Comparison of ENCODE assay signal across 15 cellular contexts in genomic region chr2:218618102-218618860, GRCh38. TPM values are rescaled to one million over a fixed set of nuclear protein-coding genes. Genes with fewer than 3 reads are reported as not detected.
DNase-seq lines count a peak whose midpoint lies in the region; ATAC-seq, FAIRE-seq and TF ChIP-seq lines count a peak whose summit lies in the region.
"Had no signal": no experiment of that assay in that cellular context is flagged by ENCODE, and none has a peak within 500 bp of the region (broad histone marks: within the 10 kb centered on the region; RNA-seq: fewer than 3 reads in every experiment).

No MANE protein-coding gene starts in this region.

- no peak for FAIRE-seq in GM12878 (lab: Jason Lieb, UNC)

- H3K36me3 ChIP-seq in GM12878 (ENCODE audit: control insufficient read depth in 2 of 2, insufficient read depth in 2 of 2, low read length in 1 of 2) (no peaks in the 10 kb centered on the region), psoas muscle (ENCODE audit: insufficient read depth in 1 of 2, low read depth in 1 of 2) (peaks cover 2 to 64% of the 10 kb centered on the region in 2 donors)
- H3K36me3 ChIP-seq: cardiac muscle cell had no signal

- TF ChIP-seq RAD21 in GM12878 (IDR thresholded peaks at IDR 0.05; ENCODE audit: insufficient read depth, low read depth, low read length) = peak; percentile 21; the same call in 1 of the 2 replicates

- H3K9me3 ChIP-seq in GM12878 (replicated peaks; ENCODE audit: control insufficient read depth, insufficient read depth, low read length) (no peaks in the 10 kb centered on the region), psoas muscle (no peaks in the 10 kb centered on the region)

- no TSS peak for BruUV-seq in GM12878 (replicated peaks; lab: Mats Ljungman, UMichigan)

- POLR2A ChIA-PET in GM12878 (lab: Charles Lee) = interaction anchor here (0.5 kb wide), 1 partner anchor 38 kb away, joined by 3 read pairs; no protein-coding TSS in a partner anchor

- H3K27me3 ChIP-seq in GM12878 (replicated peaks in 1 of 2; ENCODE audit: control insufficient read depth in 2 of 2, insufficient read depth in 2 of 2, low read length in 1 of 2) (no peaks in the 10 kb centered on the region), psoas muscle (ENCODE audit: insufficient read depth in 3 of 3, low read length in 2 of 3) (no peaks in the 10 kb centered on the region)
- H3K27me3 ChIP-seq: cardiac muscle cell had no signal

- peak in 2 of 3 experiments; percentile 21 to 31; a peak in 2 of 6 replicates for TF ChIP-seq CTCF in GM12878 (IDR thresholded peaks at IDR 0.05 in 2 of 3, conservative IDR thresholded peaks at IDR 0.05 in 1 of 3; ENCODE audit: control insufficient read depth in 2 of 3, extremely low read depth in 1 of 3, insufficient read depth in 1 of 3, low read depth in 3 of 3, low read length in 3 of 3)
- no peak for TF ChIP-seq CTCF in psoas muscle (IDR thresholded peaks at IDR 0.05)

- no peak overlapping the region for H2AFZ ChIP-seq in GM12878 (ENCODE audit: control insufficient read depth, low read depth, low read length)

- no peak overlapping the region for H3K4me3 ChIP-seq in GM12878
- H3K4me3 ChIP-seq in psoas muscle = no peak overlapping the region
- H3K4me3 ChIP-seq: cardiac muscle cell had no signal

- no peak overlapping the region for H3K9ac ChIP-seq in GM12878 (ENCODE audit: control insufficient read depth, insufficient read depth, low read length)

- H3K27ac ChIP-seq in GM12878 (ENCODE audit: control insufficient read depth, insufficient read depth) = no peak overlapping the region
- H3K27ac ChIP-seq in psoas muscle = peak overlapping the region; percentile 50
- H3K27ac ChIP-seq: cardiac muscle cell had no signal

- RAD21 ChIA-PET in GM12878 (lab: Charles Lee; ENCODE audit: unreplicated experiment) = no interaction called here

- no peak for TF ChIP-seq EP300 in GM12878 (IDR thresholded peaks at IDR 0.05; ENCODE audit: borderline replicate concordance in 1 of 2, control insufficient read depth in 1 of 2, low read depth in 2 of 2, low read length in 2 of 2)

- TF ChIP-seq POLR2A in GM12878 (IDR thresholded peaks at IDR 0.05; ENCODE audit: low read depth, low read length) = no peak

- no peak overlapping the region for H3K4me2 ChIP-seq in GM12878 (ENCODE audit: control insufficient read depth, insufficient read depth)

- SMC1A ChIA-PET in GM12878 (lab: Charles Lee; ENCODE audit: uncharacterized antibody, unreplicated experiment) = no interaction called here

- H3K4me1 ChIP-seq in GM12878 (ENCODE audit: control insufficient read depth, insufficient read depth, low read length) (no peaks in the 10 kb centered on the region), psoas muscle (peaks cover 26% of the 10 kb centered on the region)

- intact Hi-C loops in GM12878 (cut with micrococcal nuclease; ENCODE audit: unreplicated experiment) (no loop called here), psoas muscle (cut with DNase I) (no loop called here)

- WGBS in GM12878 (ENCODE audit: insufficient coverage, insufficient replicate concordance, low lambda C conversion rate, missing lambda C conversion rate) = 76% methylated on average over 9 of the region's 9 CpGs
- 59 to 78% (median 62%) methylated on average over 9 of the region's 9 CpGs for WGBS in psoas muscle, 3 donors

- DNase-seq in NCI-H2171 treated with DMSO at 0.1 percent for 48 hours (lab: John Stamatoyannopoulos, UW) = peak; percentile 31
- DNase-seq in NCI-H2171 (lab: John Stamatoyannopoulos, UW) = no peak
- peak; percentile 41 for DNase-seq in M059J (ENCODE audit: low read depth)
- DNase-seq in GM12878 (ENCODE audit: low read depth, low spot score) = no peak
- no peak for DNase-seq in psoas muscle
- no peak for DNase-seq in mesenteric fat pad (ENCODE audit: low spot score)
- DNase-seq: activated CD8-positive, alpha-beta T cell treated with anti-CD3 and anti-CD28 coated beads for 36 hours; activated naive CD4-positive, alpha-beta T cell; HCEC 1CT; NCI-H1436 treated with DMSO at 0.1 percent for 48 hours; stimulated activated CD4-positive, alpha-beta T cell treated with anti-CD3 and anti-CD28 coated beads, Interleukin-12 subunit alpha, Interleukin-12 subunit beta, amount 100 ng/mL, for 4 hours; T-helper 2 cell had no signal

- in situ Hi-C loops in GM12878 (cut with MboI) = no loop called here

- H4K20me1 ChIP-seq in GM12878 (ENCODE audit: control insufficient read depth, insufficient read depth) = no peaks in the 10 kb centered on the region

- no peaks in the 10 kb centered on the region for H3K79me2 ChIP-seq in GM12878 (ENCODE audit: control insufficient read depth, insufficient read depth, low read length)

- ATAC-seq in GM12878 (no peak), psoas muscle (peak; percentile 45 to 73 (median 61)), GM18868 (IDR thresholded peaks at IDR 0.05; ENCODE audit: unreplicated experiment) (no peak), GM19452 (IDR thresholded peaks at IDR 0.05; ENCODE audit: unreplicated experiment) (no peak)
- ATAC-seq: activated CD8-positive, alpha-beta T cell treated with anti-CD3 and anti-CD28 coated beads for 36 hours had no signal

- CTCF ChIA-PET in GM12878 (lab: Yijun Ruan, JAX) = no interaction called here

RNA-seq across cellular contexts. Expression of gene PLCD4, which starts 10.6 kb away (rescaled TPM):
- total RNA-seq in M059J (2014; rRNA removed; shearing (Covaris generic)) = 0.34 and 0.39 TPM in 2 replicates
- 0.23 and 0.49 TPM in 2 replicates for total RNA-seq in GM12878 (2013; cell fraction: nucleolus; rRNA removed)
- total RNA-seq in GM12878 (2014; rRNA removed) = under 0.01 TPM in 1 of 2 replicates, not detected in the other
- 0.05 TPM in 1 of 2 replicates, not detected in the other for total RNA-seq in GM12878 (2014; rRNA removed; fragmentation: Illumina TruSeq; extraction: Trizol)
- 0.28 TPM in 1 of 2 replicates, not detected in the other for total RNA-seq in GM12878 (2021)
- 0.43 TPM for polyA plus RNA-seq in GM12878 (2011; ENCODE audit: low read depth)
- polyA plus RNA-seq in GM12878 (2011; rRNA removed) = 0.07 and 0.09 TPM in 2 replicates
- polyA plus RNA-seq in GM12878 (2011; cell fraction: cytosol; rRNA removed) = 0.03 TPM in 1 of 2 replicates, not detected in the other
- polyA plus RNA-seq in GM12878 (2011; cell fraction: nucleus; rRNA removed) = 0.16 and 0.26 TPM in 2 replicates
- 0.53 and 1.0 TPM in 2 replicates for polyA plus RNA-seq in GM12878 (2012)
- polyA plus RNA-seq in GM12878 (2014; fragmentation: Illumina TruSeq; extraction: Trizol) = 0.03 and 0.11 TPM in 2 replicates
- under 1 TPM; 0.18 to 0.27 TPM for polyA plus RNA-seq in GM12878 (2014; fragmentation: Nextera tagmentation; extraction: Ambion mirVana)
- polyA plus RNA-seq in GM12878 (2014; rRNA removed) = 0.10 TPM in 1 of 2 replicates, not detected in the other
- polyA plus RNA-seq in GM12878 (2016; fragmentation: Nextera tagmentation; extraction: Ambion mirVana) = 1 to 10 TPM in 1 of 2 experiments, under 1 TPM in 1; 0.99 to 1.5 TPM
- 0.07 TPM in 1 of 2 replicates, not detected in the other for polyA minus RNA-seq in GM12878 (2011; rRNA and poly(A)+ RNA removed)
- polyA minus RNA-seq in GM12878 (2011; cell fraction: cytosol; rRNA and poly(A)+ RNA removed) = not detected in 2 replicates
- not detected in 2 replicates for polyA minus RNA-seq in GM12878 (2011; cell fraction: nucleus; rRNA and poly(A)+ RNA removed)
- 10 to 100 TPM; 20.3 to 85.2 (median 43.0) TPM for total RNA-seq in psoas muscle
- polyA plus RNA-seq in psoas muscle = 10 to 100 TPM in 2 of 3 donors, 1 to 10 TPM in 1; 1.4 to 39.7 (median 15.9) TPM
- total RNA-seq in mesenteric fat pad = 1.0 TPM

RNA-seq across cellular contexts. Expression of gene ZNF142, which starts 41.1 kb away (rescaled TPM):
- total RNA-seq in M059J (2014; rRNA removed; shearing (Covaris generic)) = 7.4 and 14.8 TPM in 2 replicates
- 57.7 and 64.0 TPM in 2 replicates for total RNA-seq in GM12878 (2013; cell fraction: nucleolus; rRNA removed)
- total RNA-seq in GM12878 (2014; rRNA removed) (16.6 and 21.7 TPM in 2 replicates), GM12878 (2014; rRNA removed; fragmentation: Illumina TruSeq; extraction: Trizol) (8.5 and 10.0 TPM in 2 replicates), GM12878 (2021) (33.8 and 40.9 TPM in 2 replicates), psoas muscle (10 to 100 TPM; 12.0 to 33.5 (median 30.1) TPM), mesenteric fat pad (21.3 TPM)
- polyA plus RNA-seq in GM12878 (2011; ENCODE audit: low read depth) = 6.3 TPM
- polyA plus RNA-seq in GM12878 (2011; rRNA removed) (2.1 and 4.5 TPM in 2 replicates), GM12878 (2014; fragmentation: Illumina TruSeq; extraction: Trizol) (7.2 and 16.3 TPM in 2 replicates), GM12878 (2014; fragmentation: Nextera tagmentation; extraction: Ambion mirVana) (1 to 10 TPM; 1.3 to 2.4 TPM), GM12878 (2014; rRNA removed) (13.8 and 17.1 TPM in 2 replicates), GM12878 (2016; fragmentation: Nextera tagmentation; extraction: Ambion mirVana) (10 to 100 TPM; 19.9 to 21.1 TPM), psoas muscle (10 to 100 TPM in 1 of 3 donors, 1 to 10 TPM in 2; 1.8 to 21.9 (median 6.9) TPM)
- 9.5 and 10.3 TPM in 2 replicates for polyA plus RNA-seq in GM12878 (2011; cell fraction: cytosol; rRNA removed)
- 30.5 and 38.8 TPM in 2 replicates for polyA plus RNA-seq in GM12878 (2011; cell fraction: nucleus; rRNA removed)
- polyA plus RNA-seq in GM12878 (2012) = 7.9 and 13.6 TPM in 2 replicates
- 13.3 and 27.1 TPM in 2 replicates for polyA minus RNA-seq in GM12878 (2011; rRNA and poly(A)+ RNA removed)
- 7.2 and 12.3 TPM in 2 replicates for polyA minus RNA-seq in GM12878 (2011; cell fraction: cytosol; rRNA and poly(A)+ RNA removed)
- 29.1 and 60.8 TPM in 2 replicates for polyA minus RNA-seq in GM12878 (2011; cell fraction: nucleus; rRNA and poly(A)+ RNA removed)

RNA-seq across cellular contexts. Expression of gene BCS1L, which starts 41.2 kb away (rescaled TPM):
- 11.6 and 20.4 TPM in 2 replicates for total RNA-seq in M059J (2014; rRNA removed; shearing (Covaris generic))
- total RNA-seq in GM12878 (2013; cell fraction: nucleolus; rRNA removed) = 34.9 and 40.0 TPM in 2 replicates
- 35.1 and 53.7 TPM in 2 replicates for total RNA-seq in GM12878 (2014; rRNA removed)
- 33.2 and 40.4 TPM in 2 replicates for total RNA-seq in GM12878 (2014; rRNA removed; fragmentation: Illumina TruSeq; extraction: Trizol)
- 49.0 and 55.8 TPM in 2 replicates for total RNA-seq in GM12878 (2021)
- polyA plus RNA-seq in GM12878 (2011; ENCODE audit: low read depth) = 20.8 TPM
- 42.2 and 61.3 TPM in 2 replicates for polyA plus RNA-seq in GM12878 (2011; rRNA removed)
- 80.7 and 102 TPM in 2 replicates for polyA plus RNA-seq in GM12878 (2011; cell fraction: cytosol; rRNA removed)
- polyA plus RNA-seq in GM12878 (2011; cell fraction: nucleus; rRNA removed) = 275 and 365 TPM in 2 replicates
- 32.1 and 35.5 TPM in 2 replicates for polyA plus RNA-seq in GM12878 (2012)
- polyA plus RNA-seq in GM12878 (2014; fragmentation: Illumina TruSeq; extraction: Trizol) = 28.9 and 46.1 TPM in 2 replicates
- 10 to 100 TPM; 77.1 to 77.8 TPM for polyA plus RNA-seq in GM12878 (2014; fragmentation: Nextera tagmentation; extraction: Ambion mirVana)
- 69.2 and 76.5 TPM in 2 replicates for polyA plus RNA-seq in GM12878 (2014; rRNA removed)
- polyA plus RNA-seq in GM12878 (2016; fragmentation: Nextera tagmentation; extraction: Ambion mirVana) = 100 to 1,000 TPM in 1 of 2 experiments, 10 to 100 TPM in 1; 92.5 to 114 TPM
- 32.8 and 51.2 TPM in 2 replicates for polyA minus RNA-seq in GM12878 (2011; rRNA and poly(A)+ RNA removed)
- polyA minus RNA-seq in GM12878 (2011; cell fraction: cytosol; rRNA and poly(A)+ RNA removed) = 13.6 and 17.5 TPM in 2 replicates
- 22.2 and 36.5 TPM in 2 replicates for polyA minus RNA-seq in GM12878 (2011; cell fraction: nucleus; rRNA and poly(A)+ RNA removed)
- 10 to 100 TPM; 24.3 to 40.5 (median 26.8) TPM for total RNA-seq in psoas muscle
- 10 to 100 TPM; 13.1 to 50.1 (median 31.4) TPM for polyA plus RNA-seq in psoas muscle
- total RNA-seq in mesenteric fat pad = 20.9 TPM

RNA-seq across cellular contexts. Expression of gene CNOT9, which starts 49.6 kb away (rescaled TPM):
- total RNA-seq in M059J (2014; rRNA removed; shearing (Covaris generic)) = 131 and 138 TPM in 2 replicates
- 114 TPM in 2 replicates for total RNA-seq in GM12878 (2013; cell fraction: nucleolus; rRNA removed)
- total RNA-seq in GM12878 (2014; rRNA removed) (105 and 115 TPM in 2 replicates), GM12878 (2014; rRNA removed; fragmentation: Illumina TruSeq; extraction: Trizol) (82.1 and 83.8 TPM in 2 replicates), GM12878 (2021) (95.3 and 105 TPM in 2 replicates), psoas muscle (10 to 100 TPM; 15.9 to 22.9 (median 17.2) TPM), mesenteric fat pad (36.2 TPM)
- 34.7 TPM for polyA plus RNA-seq in GM12878 (2011; ENCODE audit: low read depth)
- polyA plus RNA-seq in GM12878 (2011; rRNA removed) (172 and 197 TPM in 2 replicates), GM12878 (2014; fragmentation: Illumina TruSeq; extraction: Trizol) (94.1 and 94.3 TPM in 2 replicates), GM12878 (2014; fragmentation: Nextera tagmentation; extraction: Ambion mirVana) (10 to 100 TPM; 51.0 to 58.5 TPM), GM12878 (2014; rRNA removed) (74.9 and 87.2 TPM in 2 replicates), GM12878 (2016; fragmentation: Nextera tagmentation; extraction: Ambion mirVana) (100 to 1,000 TPM; 102 to 114 TPM), psoas muscle (10 to 100 TPM; 12.3 to 20.6 (median 20.1) TPM)
- 109 and 117 TPM in 2 replicates for polyA plus RNA-seq in GM12878 (2011; cell fraction: cytosol; rRNA removed)
- polyA plus RNA-seq in GM12878 (2011; cell fraction: nucleus; rRNA removed) = 98.3 and 129 TPM in 2 replicates
- polyA plus RNA-seq in GM12878 (2012) = 46.1 and 47.4 TPM in 2 replicates
- polyA minus RNA-seq in GM12878 (2011; rRNA and poly(A)+ RNA removed) = 186 and 220 TPM in 2 replicates
- 70.7 and 75.2 TPM in 2 replicates for polyA minus RNA-seq in GM12878 (2011; cell fraction: cytosol; rRNA and poly(A)+ RNA removed)
- polyA minus RNA-seq in GM12878 (2011; cell fraction: nucleus; rRNA and poly(A)+ RNA removed) = 41.7 and 60.6 TPM in 2 replicates

RNA-seq across cellular contexts. Expression of gene USP37, which starts 50.1 kb away (rescaled TPM):
- total RNA-seq in M059J (2014; rRNA removed; shearing (Covaris generic)) = 15.9 and 30.9 TPM in 2 replicates
- 66.0 and 67.0 TPM in 2 replicates for total RNA-seq in GM12878 (2013; cell fraction: nucleolus; rRNA removed)
- total RNA-seq in GM12878 (2014; rRNA removed) = 9.7 and 10.2 TPM in 2 replicates
- 16.0 and 16.3 TPM in 2 replicates for total RNA-seq in GM12878 (2014; rRNA removed; fragmentation: Illumina TruSeq; extraction: Trizol)
- 15.6 and 18.6 TPM in 2 replicates for total RNA-seq in GM12878 (2021)
- polyA plus RNA-seq in GM12878 (2011; ENCODE audit: low read depth) = 3.5 TPM
- polyA plus RNA-seq in GM12878 (2011; rRNA removed) = 14.4 and 23.6 TPM in 2 replicates
- 5.0 and 5.7 TPM in 2 replicates for polyA plus RNA-seq in GM12878 (2011; cell fraction: cytosol; rRNA removed)
- 10.8 and 10.9 TPM in 2 replicates for polyA plus RNA-seq in GM12878 (2011; cell fraction: nucleus; rRNA removed)
- polyA plus RNA-seq in GM12878 (2012) = 5.1 and 6.6 TPM in 2 replicates
- polyA plus RNA-seq in GM12878 (2014; fragmentation: Illumina TruSeq; extraction: Trizol) = 10.2 and 12.5 TPM in 2 replicates
- polyA plus RNA-seq in GM12878 (2014; fragmentation: Nextera tagmentation; extraction: Ambion mirVana) = 1 to 10 TPM; 2.8 to 4.1 TPM
- polyA plus RNA-seq in GM12878 (2014; rRNA removed) = 5.7 and 6.6 TPM in 2 replicates
- 10 to 100 TPM; 10.7 to 10.8 TPM for polyA plus RNA-seq in GM12878 (2016; fragmentation: Nextera tagmentation; extraction: Ambion mirVana)
- 24.2 and 25.4 TPM in 2 replicates for polyA minus RNA-seq in GM12878 (2011; rRNA and poly(A)+ RNA removed)
- polyA minus RNA-seq in GM12878 (2011; cell fraction: cytosol; rRNA and poly(A)+ RNA removed) = 9.9 and 11.7 TPM in 2 replicates
- polyA minus RNA-seq in GM12878 (2011; cell fraction: nucleus; rRNA and poly(A)+ RNA removed) = 18.5 and 19.8 TPM in 2 replicates
- total RNA-seq in psoas muscle = 10 to 100 TPM in 1 of 4 donors, 1 to 10 TPM in 3; 5.9 to 10.0 (median 7.2) TPM
- 1 to 10 TPM; 2.1 to 6.3 (median 3.4) TPM for polyA plus RNA-seq in psoas muscle
- 13.9 TPM for total RNA-seq in mesenteric fat pad

Comparison
In these comparisons a context has a peak if more than half of its experiments do, and no peak if none do; other contexts are left out.
1. DNase-seq: peak in NCI-H2171 treated with DMSO at 0.1 percent for 48 hours (single experiment) and M059J (single experiment); none in NCI-H2171 (single experiment), GM12878 (single experiment), psoas muscle (0 of 2) and mesenteric fat pad (single experiment).
2. ATAC-seq: peak in psoas muscle (4 of 4); none in GM12878 (single experiment), GM18868 (single experiment) and GM19452 (single experiment).
3. RNA of gene PLCD4, which starts 10.6 kb away (total RNA-seq): 20.3 to 85.2 TPM in psoas muscle; 1.0 TPM in mesenteric fat pad (single experiment), 0.34 to 0.39 TPM in M059J and under 0.01 to 0.49 TPM in GM12878; every median in the first group is over 10 times any median in the second.